Comparison of ENCODE assay signal across 8 cellular contexts in the genomic region with DNA sequence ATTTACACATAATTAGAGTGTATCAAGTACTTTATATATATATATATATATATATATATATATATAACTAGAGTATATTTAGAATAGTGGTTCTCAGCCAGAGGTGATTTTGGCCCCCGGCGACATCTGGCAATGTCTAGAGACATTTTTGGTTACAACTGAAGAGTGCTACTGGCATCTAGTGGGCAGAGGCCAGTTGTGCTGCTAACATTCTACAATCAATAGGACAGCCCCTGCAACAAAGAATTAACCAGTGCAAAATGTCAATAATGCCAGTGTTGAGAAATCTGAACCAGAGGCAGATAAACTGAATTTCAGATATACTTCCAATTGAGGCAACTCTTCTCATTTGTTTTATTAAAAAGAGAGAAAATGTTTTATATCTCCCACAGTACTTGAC. TPM values are rescaled to one million over a fixed set of nuclear protein-coding genes. Genes with fewer than 3 reads are reported as not detected.
DNase-seq lines count a peak whose midpoint lies in the region; ATAC-seq and TF ChIP-seq lines count a peak whose summit lies in the region.

No MANE protein-coding gene starts in this region.

- peaks cover 79% of the 10 kb centered on the region for H3K36me3 Mint-ChIP-seq in activated B cell treated with CpG ODN at 0.5 μM for 24 hours (ENCODE audit: low read depth)

- DNase-seq in DMS114 treated with DMSO at 0.1 percent for 48 hours (lab: John Stamatoyannopoulos, UW; ENCODE audit: unreplicated experiment) (peak; percentile 6), activated B cell treated with CpG ODN at 0.5 μM for 24 hours (no peak), head of caudate nucleus (peak in 34 of 42 donors; percentile 24 to 77 (median 45)), superior temporal gyrus (ENCODE audit: extremely low spot score) (peak; percentile 81), NCI-H1048 (lab: John Stamatoyannopoulos, UW) (no peak)

- H3K27me3 Mint-ChIP-seq in activated B cell treated with CpG ODN at 0.5 μM for 24 hours = no peaks in the 10 kb centered on the region

- POLR2A ChIA-PET in activated B cell treated with CpG ODN at 0.5 μM for 24 hours (lab: Charles Lee) = interaction anchor here (3.5 kb wide), 1 partner anchor 9 kb away, joined by 24 read pairs; a partner anchor contains a TSS

- peaks cover 11% of the 10 kb centered on the region for H3K9me3 Mint-ChIP-seq in activated B cell treated with CpG ODN at 0.5 μM for 24 hours

- H3K27ac Mint-ChIP-seq in activated B cell treated with CpG ODN at 0.5 μM for 24 hours = no peak overlapping the region

- no peak overlapping the region for H3K4me3 Mint-ChIP-seq in activated B cell treated with CpG ODN at 0.5 μM for 24 hours

- peaks cover 53% of the 10 kb centered on the region for H3K4me1 Mint-ChIP-seq in activated B cell treated with CpG ODN at 0.5 μM for 24 hours

- CTCF ChIA-PET in activated B cell treated with CpG ODN at 0.5 μM for 24 hours (lab: Charles Lee) = interaction anchor here (0.6 to 3.5 kb wide), 8 partner anchors 10 to 282 kb away, joined by 3 to 29 read pairs (median 5); no protein-coding TSS in a partner anchor

- ATAC-seq in GM18907 (IDR thresholded peaks at IDR 0.05; ENCODE audit: unreplicated experiment) (peak; percentile 80), HG03520 (IDR thresholded peaks at IDR 0.05; ENCODE audit: unreplicated experiment) (peak; percentile 75), activated B cell treated with CpG ODN at 0.5 μM for 24 hours (ENCODE audit: low read depth) (peak; percentile 80), HG03457 (IDR thresholded peaks at IDR 0.05; ENCODE audit: unreplicated experiment) (no peak)

- intact Hi-C loops in activated B cell treated with CpG ODN at 0.5 μM for 24 hours (cut with micrococcal nuclease) (loop anchor here (1.0 to 2.0 kb wide), 4 partner anchors 149 to 258 kb away; no protein-coding TSS in a partner anchor), head of caudate nucleus (cut with DNase I) (no loop called here)

- no peak for TF ChIP-seq CTCF in activated B cell treated with CpG ODN at 0.5 μM for 24 hours (IDR thresholded peaks at IDR 0.05)

RNA-seq across cellular contexts. Expression of a gene that starts 8.9 kb away (rescaled TPM):
- 38.5 and 40.9 TPM in 2 replicates for total RNA-seq in activated B cell treated with CpG ODN at 0.5 μM for 24 hours

Comparison
In these comparisons a context has a peak if more than half of its experiments do, and no peak if none do; other contexts are left out.
1. DNase-seq: peak in DMS114 treated with DMSO at 0.1 percent for 48 hours (single experiment), head of caudate nucleus (34 of 42) and superior temporal gyrus (single experiment); none in activated B cell treated with CpG ODN at 0.5 μM for 24 hours (single experiment) and NCI-H1048 (single experiment).